In genomic region chr10:96789571-96790108, GRCh38 we compare ENCODE assay signal across 10 cellular contexts. TPM values are rescaled to one million over a fixed set of nuclear protein-coding genes. Genes with fewer than 3 reads are reported as not detected.
DNase-seq lines count a peak whose midpoint lies in the region; ATAC-seq, FAIRE-seq and TF ChIP-seq lines count a peak whose summit lies in the region.
"Had no signal": no experiment of that assay in that cellular context is flagged by ENCODE, and none has a peak within 500 bp of the region (broad histone marks: within the 10 kb centered on the region; RNA-seq: fewer than 3 reads in every experiment).

No MANE protein-coding gene starts in this region.

- CTCF ChIA-PET in CD4-positive, alpha-beta T cell (lab: Charles Lee) = interaction anchor here (0.9 kb wide), 1 partner anchor 1383 kb away, joined by 3 read pairs; no protein-coding TSS in a partner anchor

- no peaks in the 10 kb centered on the region for H3K36me3 Mint-ChIP-seq in astrocyte (ENCODE audit: low read depth, unreplicated experiment)
- H3K36me3 Mint-ChIP-seq in CD4-positive, alpha-beta T cell (ENCODE audit: low read depth) = no peaks in the 10 kb centered on the region

- ATAC-seq in GM19397 (IDR thresholded peaks at IDR 0.05; ENCODE audit: unreplicated experiment) (peak; percentile 86), HG03378 (IDR thresholded peaks at IDR 0.05; ENCODE audit: unreplicated experiment) (peak; percentile 90), GM19455 (IDR thresholded peaks at IDR 0.05; ENCODE audit: unreplicated experiment) (no peak)
- ATAC-seq in CD4-positive, alpha-beta T cell (ENCODE audit: poor library complexity) = no peak

- peak; percentile 51 for DNase-seq in DMS 273 (lab: John Stamatoyannopoulos, UW; ENCODE audit: unreplicated experiment)
- DNase-seq in astrocyte (ENCODE audit: low read depth) = no peak
- no peak for DNase-seq in CD4-positive, alpha-beta T cell
- DNase-seq in CD1c-positive myeloid dendritic cell (ENCODE audit: extremely low spot score) = no peak
- no peak for DNase-seq in islet precursor cell
- DNase-seq: DMS153 had no signal

- peaks cover 15% of the 10 kb centered on the region for H3K27me3 Mint-ChIP-seq in astrocyte (ENCODE audit: low read depth, unreplicated experiment)
- H3K27me3 Mint-ChIP-seq in CD4-positive, alpha-beta T cell = peaks cover 21% of the 10 kb centered on the region

- H3K27ac ChIP-seq in astrocyte (ENCODE audit: low read depth, low read length) = no peak overlapping the region
- no peak overlapping the region for H3K27ac ChIP-seq in CD4-positive, alpha-beta T cell (ENCODE audit: low read depth, low read length)
- H3K27ac ChIP-seq: parathyroid adenoma had no signal

- POLR2A ChIA-PET in CD4-positive, alpha-beta T cell (lab: Charles Lee) = no interaction called here

- H3K9me3 Mint-ChIP-seq in astrocyte (ENCODE audit: unreplicated experiment) = no peaks in the 10 kb centered on the region
- H3K9me3 Mint-ChIP-seq in CD4-positive, alpha-beta T cell = no peaks in the 10 kb centered on the region

- no peaks in the 10 kb centered on the region for H3K4me1 ChIP-seq in astrocyte (ENCODE audit: insufficient read depth, low read length)
- H3K4me1 ChIP-seq: parathyroid adenoma had no signal

- FAIRE-seq in astrocyte (lab: Jason Lieb, UNC) = no peak

- no peaks in the 10 kb centered on the region for H3K79me2 ChIP-seq in astrocyte (ENCODE audit: insufficient read depth, low read length)
- H3K79me2 ChIP-seq: parathyroid adenoma had no signal

- H4K20me1 ChIP-seq in astrocyte (ENCODE audit: insufficient read depth, low read length) = no peaks in the 10 kb centered on the region

- H3K36me3 ChIP-seq in astrocyte (ENCODE audit: insufficient read depth, low read length) = no peaks in the 10 kb centered on the region

- H3K4me3 ChIP-seq in astrocyte (ENCODE audit: insufficient read depth, low read depth, low read length) = no peak overlapping the region

- TF ChIP-seq CTCF in astrocyte (IDR thresholded peaks at IDR 0.05; ENCODE audit: insufficient read depth, low read depth, low read length) = peak; percentile 54
- TF ChIP-seq CTCF in CD4-positive, alpha-beta T cell (IDR thresholded peaks at IDR 0.05) = no peak

- no peak overlapping the region for H2AFZ ChIP-seq in astrocyte (ENCODE audit: low read depth, low read length)
- H2AFZ ChIP-seq: parathyroid adenoma had no signal

- no peak overlapping the region for H3K9ac ChIP-seq in astrocyte (ENCODE audit: low read length)
- H3K9ac ChIP-seq: parathyroid adenoma had no signal

- intact Hi-C loops in CD4-positive, alpha-beta T cell (cut with DNase I, micrococcal nuclease) = no loop called here

- H3K4me3 Mint-ChIP-seq in astrocyte (ENCODE audit: unreplicated experiment) = no peak overlapping the region
- no peak overlapping the region for H3K4me3 Mint-ChIP-seq in CD4-positive, alpha-beta T cell

- no peak overlapping the region for H3K4me2 ChIP-seq in astrocyte (ENCODE audit: low read length)

- no peaks in the 10 kb centered on the region for H3K4me1 Mint-ChIP-seq in astrocyte (ENCODE audit: low read depth, unreplicated experiment)
- H3K4me1 Mint-ChIP-seq in CD4-positive, alpha-beta T cell (ENCODE audit: low read depth) = no peaks in the 10 kb centered on the region

- no peaks in the 10 kb centered on the region for H3K27me3 ChIP-seq in astrocyte (ENCODE audit: insufficient read depth, low read length)
- H3K27me3 ChIP-seq in CD4-positive, alpha-beta T cell (ENCODE audit: control insufficient read depth, insufficient read depth, low read length) = no peaks in the 10 kb centered on the region

- H3K27ac Mint-ChIP-seq in astrocyte (ENCODE audit: unreplicated experiment) = no peak overlapping the region
- no peak overlapping the region for H3K27ac Mint-ChIP-seq in CD4-positive, alpha-beta T cell

- no peaks in the 10 kb centered on the region for H3K9me3 ChIP-seq in astrocyte (ENCODE audit: insufficient read depth, low read depth, low read length)
- H3K9me3 ChIP-seq in CD4-positive, alpha-beta T cell (ENCODE audit: control insufficient read depth, low read length) = no peaks in the 10 kb centered on the region

RNA-seq across cellular contexts. Expression of gene LCOR, which starts 42.5 kb away (rescaled TPM):
- 72.0 and 72.8 TPM in 2 replicates for total RNA-seq in astrocyte
- total RNA-seq in CD4-positive, alpha-beta T cell = 10 to 100 TPM; 46.0 to 56.0 TPM

Comparison
In these comparisons a context has a peak if more than half of its experiments do, and no peak if none do; other contexts are left out.
1. ATAC-seq: peak in GM19397 (single experiment) and HG03378 (single experiment); none in GM19455 (single experiment) and CD4-positive, alpha-beta T cell (single experiment).